Comparison of ENCODE assay signal across 1 cellular context in the genomic region with DNA sequence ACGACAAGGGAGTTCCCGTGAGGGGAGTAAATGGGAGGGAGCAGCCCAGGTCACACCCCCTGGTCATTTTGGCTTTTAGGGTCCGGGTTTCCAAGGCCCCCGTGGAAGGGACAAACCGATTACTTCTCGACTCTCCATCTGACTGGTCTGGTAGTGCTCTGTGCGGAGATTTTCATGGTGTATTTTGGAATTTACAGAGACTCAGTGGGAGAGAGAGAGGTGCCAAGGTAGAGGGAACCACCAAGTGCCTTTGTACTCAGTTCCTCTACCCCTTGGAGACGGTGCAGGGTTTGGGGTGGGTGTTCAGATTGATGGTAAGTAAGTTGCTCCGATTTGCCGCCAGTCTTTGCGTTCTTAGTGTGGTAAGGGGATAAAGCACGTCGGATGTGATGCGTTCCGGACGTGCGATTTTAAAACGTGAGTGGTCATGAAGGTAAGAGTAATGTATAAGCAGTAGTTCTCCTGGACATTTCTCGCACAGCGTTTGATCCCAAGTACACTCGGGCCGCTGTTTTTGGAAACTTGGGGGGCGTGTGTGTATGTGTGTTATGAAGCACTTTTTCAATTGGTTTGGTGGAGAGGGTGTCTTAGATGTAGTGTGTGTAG.
TF ChIP-seq lines count a peak whose summit lies in the region.

No MANE protein-coding gene starts in this region.

TF ChIP-seq in HepG2, 621 proteins besides CTCF, POLR2A, EP300 and RAD21 (continued from another document):
- TF ChIP-seq ZNF703 (CRISPR knock-in tag; IDR thresholded peaks at IDR 0.05; ENCODE audit: borderline replicate concordance), result no peak
- TF ChIP-seq, protein P1, sequence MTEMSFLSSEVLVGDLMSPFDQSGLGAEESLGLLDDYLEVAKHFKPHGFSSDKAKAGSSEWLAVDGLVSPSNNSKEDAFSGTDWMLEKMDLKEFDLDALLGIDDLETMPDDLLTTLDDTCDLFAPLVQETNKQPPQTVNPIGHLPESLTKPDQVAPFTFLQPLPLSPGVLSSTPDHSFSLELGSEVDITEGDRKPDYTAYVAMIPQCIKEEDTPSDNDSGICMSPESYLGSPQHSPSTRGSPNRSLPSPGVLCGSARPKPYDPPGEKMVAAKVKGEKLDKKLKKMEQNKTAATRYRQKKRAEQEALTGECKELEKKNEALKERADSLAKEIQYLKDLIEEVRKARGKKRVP (CRISPR knock-in tag; IDR thresholded peaks at IDR 0.05), result no peak
- no peak for TF ChIP-seq FOXO1 (CRISPR knock-in tag; IDR thresholded peaks at IDR 0.05)
- no peak for TF ChIP-seq TBL1XR1 (IDR thresholded peaks at IDR 0.05; ENCODE audit: borderline replicate concordance, low read length, partially characterized antibody)
- no peak for TF ChIP-seq ZNF484 (CRISPR knock-in tag; IDR thresholded peaks at IDR 0.05; ENCODE audit: borderline replicate concordance, low read depth)
- TF ChIP-seq, protein P2, sequence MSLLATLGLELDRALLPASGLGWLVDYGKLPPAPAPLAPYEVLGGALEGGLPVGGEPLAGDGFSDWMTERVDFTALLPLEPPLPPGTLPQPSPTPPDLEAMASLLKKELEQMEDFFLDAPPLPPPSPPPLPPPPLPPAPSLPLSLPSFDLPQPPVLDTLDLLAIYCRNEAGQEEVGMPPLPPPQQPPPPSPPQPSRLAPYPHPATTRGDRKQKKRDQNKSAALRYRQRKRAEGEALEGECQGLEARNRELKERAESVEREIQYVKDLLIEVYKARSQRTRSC (CRISPR knock-in tag; IDR thresholded peaks at IDR 0.05; ENCODE audit: low read depth), result no peak
- TF ChIP-seq, protein P3, sequence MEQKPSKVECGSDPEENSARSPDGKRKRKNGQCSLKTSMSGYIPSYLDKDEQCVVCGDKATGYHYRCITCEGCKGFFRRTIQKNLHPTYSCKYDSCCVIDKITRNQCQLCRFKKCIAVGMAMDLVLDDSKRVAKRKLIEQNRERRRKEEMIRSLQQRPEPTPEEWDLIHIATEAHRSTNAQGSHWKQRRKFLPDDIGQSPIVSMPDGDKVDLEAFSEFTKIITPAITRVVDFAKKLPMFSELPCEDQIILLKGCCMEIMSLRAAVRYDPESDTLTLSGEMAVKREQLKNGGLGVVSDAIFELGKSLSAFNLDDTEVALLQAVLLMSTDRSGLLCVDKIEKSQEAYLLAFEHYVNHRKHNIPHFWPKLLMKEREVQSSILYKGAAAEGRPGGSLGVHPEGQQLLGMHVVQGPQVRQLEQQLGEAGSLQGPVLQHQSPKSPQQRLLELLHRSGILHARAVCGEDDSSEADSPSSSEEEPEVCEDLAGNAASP (CRISPR knock-in tag; IDR thresholded peaks at IDR 0.05; ENCODE audit: borderline replicate concordance), result no peak
- TF ChIP-seq, protein P4, sequence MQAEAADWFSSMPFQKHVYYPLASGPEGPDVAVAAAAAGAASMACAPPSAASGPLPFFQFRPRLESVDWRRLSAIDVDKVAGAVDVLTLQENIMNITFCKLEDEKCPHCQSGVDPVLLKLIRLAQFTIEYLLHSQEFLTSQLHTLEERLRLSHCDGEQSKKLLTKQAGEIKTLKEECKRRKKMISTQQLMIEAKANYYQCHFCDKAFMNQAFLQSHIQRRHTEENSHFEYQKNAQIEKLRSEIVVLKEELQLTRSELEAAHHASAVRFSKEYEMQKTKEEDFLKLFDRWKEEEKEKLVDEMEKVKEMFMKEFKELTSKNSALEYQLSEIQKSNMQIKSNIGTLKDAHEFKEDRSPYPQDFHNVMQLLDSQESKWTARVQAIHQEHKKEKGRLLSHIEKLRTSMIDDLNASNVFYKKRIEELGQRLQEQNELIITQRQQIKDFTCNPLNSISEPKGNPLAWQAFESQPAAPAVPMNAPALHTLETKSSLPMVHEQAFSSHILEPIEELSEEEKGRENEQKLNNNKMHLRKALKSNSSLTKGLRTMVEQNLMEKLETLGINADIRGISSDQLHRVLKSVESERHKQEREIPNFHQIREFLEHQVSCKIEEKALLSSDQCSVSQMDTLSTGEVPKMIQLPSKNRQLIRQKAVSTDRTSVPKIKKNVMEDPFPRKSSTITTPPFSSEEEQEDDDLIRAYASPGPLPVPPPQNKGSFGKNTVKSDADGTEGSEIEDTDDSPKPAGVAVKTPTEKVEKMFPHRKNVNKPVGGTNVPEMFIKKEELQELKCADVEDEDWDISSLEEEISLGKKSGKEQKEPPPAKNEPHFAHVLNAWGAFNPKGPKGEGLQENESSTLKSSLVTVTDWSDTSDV (CRISPR knock-in tag; IDR thresholded peaks at IDR 0.05), result 0 out of 2 replicates have a peak, but pooled peaks have one; percentile 8
- TF ChIP-seq ZNF333 (CRISPR knock-in tag; IDR thresholded peaks at IDR 0.05; ENCODE audit: borderline replicate concordance), result 0 out of 2 replicates have a peak, but pooled peaks have one; percentile 12
- TF ChIP-seq GLI4 (CRISPR knock-in tag; IDR thresholded peaks at IDR 0.05; ENCODE audit: borderline replicate concordance), result 0 out of 2 replicates have a peak, but pooled peaks have one; percentile 8
- TF ChIP-seq, protein P5, sequence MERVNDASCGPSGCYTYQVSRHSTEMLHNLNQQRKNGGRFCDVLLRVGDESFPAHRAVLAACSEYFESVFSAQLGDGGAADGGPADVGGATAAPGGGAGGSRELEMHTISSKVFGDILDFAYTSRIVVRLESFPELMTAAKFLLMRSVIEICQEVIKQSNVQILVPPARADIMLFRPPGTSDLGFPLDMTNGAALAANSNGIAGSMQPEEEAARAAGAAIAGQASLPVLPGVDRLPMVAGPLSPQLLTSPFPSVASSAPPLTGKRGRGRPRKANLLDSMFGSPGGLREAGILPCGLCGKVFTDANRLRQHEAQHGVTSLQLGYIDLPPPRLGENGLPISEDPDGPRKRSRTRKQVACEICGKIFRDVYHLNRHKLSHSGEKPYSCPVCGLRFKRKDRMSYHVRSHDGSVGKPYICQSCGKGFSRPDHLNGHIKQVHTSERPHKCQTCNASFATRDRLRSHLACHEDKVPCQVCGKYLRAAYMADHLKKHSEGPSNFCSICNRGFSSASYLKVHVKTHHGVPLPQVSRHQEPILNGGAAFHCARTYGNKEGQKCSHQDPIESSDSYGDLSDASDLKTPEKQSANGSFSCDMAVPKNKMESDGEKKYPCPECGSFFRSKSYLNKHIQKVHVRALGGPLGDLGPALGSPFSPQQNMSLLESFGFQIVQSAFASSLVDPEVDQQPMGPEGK (CRISPR knock-in tag; IDR thresholded peaks at IDR 0.05), result no peak
- TF ChIP-seq ZNF878 (CRISPR knock-in tag; IDR thresholded peaks at IDR 0.05), result no peak
- no peak for TF ChIP-seq ZNF296 (CRISPR knock-in tag; conservative IDR thresholded peaks at IDR 0.05)
- TF ChIP-seq NFE2L2 (IDR thresholded peaks at IDR 0.05; ENCODE audit: low read length), result no peak
- no peak for TF ChIP-seq KLF15 (CRISPR knock-in tag; IDR thresholded peaks at IDR 0.05; ENCODE audit: borderline replicate concordance)
- 0 out of 2 replicates have a peak, but pooled peaks have one; percentile 59 for TF ChIP-seq ZNF569 (CRISPR knock-in tag; IDR thresholded peaks at IDR 0.05; ENCODE audit: borderline replicate concordance)
- no peak for TF ChIP-seq MXI1 (IDR thresholded peaks at IDR 0.05; ENCODE audit: borderline replicate concordance, low read depth, low read length)
